ENCODE assay signal across 16 cellular contexts in genomic region chr2:119430023-119430498, GRCh38. TPM values are rescaled to one million over a fixed set of nuclear protein-coding genes. Genes with fewer than 3 reads are reported as not detected.
A peak's percentile ranks its signal among the peaks of the same experiment; 100 is the strongest.
DNase-seq lines count a peak whose midpoint lies in the region; ATAC-seq, FAIRE-seq and TF ChIP-seq lines count a peak whose summit lies in the region.
"Had no signal": no experiment of that assay in that cellular context is flagged by ENCODE, and none has a peak within 500 bp of the region (broad histone marks: within the 10 kb centered on the region; RNA-seq: fewer than 3 reads in every experiment).

No MANE protein-coding gene starts in this region.

- peaks cover 14% of the 10 kb centered on the region for H3K27me3 Mint-ChIP-seq in GM23338 (ENCODE audit: insufficient read depth, low read depth, poor library complexity)
- H3K27me3 Mint-ChIP-seq in CD4-positive, alpha-beta memory T cell: peaks cover 43 to 60% of the 10 kb centered on the region in 2 donors

- TF ChIP-seq RAD21 in GM12878 (IDR thresholded peaks at IDR 0.05; ENCODE audit: insufficient read depth, low read depth, low read length): no peak

- H2AFZ ChIP-seq in GM23338: no peak overlapping the region
- no peak overlapping the region for H2AFZ ChIP-seq in GM12878 (ENCODE audit: control insufficient read depth, low read depth, low read length)

- H3K36me3 Mint-ChIP-seq in GM23338 (ENCODE audit: low read depth): no peaks in the 10 kb centered on the region
- H3K36me3 Mint-ChIP-seq in CD4-positive, alpha-beta memory T cell: no peaks in the 10 kb centered on the region

- no peak for TF ChIP-seq EP300 in GM12878 (IDR thresholded peaks at IDR 0.05; ENCODE audit: borderline replicate concordance in 1 of 2, control insufficient read depth in 1 of 2, low read depth in 2 of 2, low read length in 2 of 2)
- TF ChIP-seq EP300 in stomach (IDR thresholded peaks at IDR 0.05): no peak

- H3K9ac ChIP-seq in GM12878 (ENCODE audit: control insufficient read depth, insufficient read depth, low read length): no peak overlapping the region

- H3K4me2 ChIP-seq in GM23338 (0 out of 2 replicates have a peak overlapping the region, but pooled peaks have one; percentile 87), GM12878 (ENCODE audit: control insufficient read depth, insufficient read depth) (no peak overlapping the region)

- H3F3A ChIP-seq in GM23338 (replicated peaks; ENCODE audit: low read depth): 0 out of 2 replicates have a peak, but pooled peaks cover 7% of the 10 kb centered on the region

- no peak for TF ChIP-seq CTCF in GM23338 (conservative IDR thresholded peaks at IDR 0.05; ENCODE audit: low read depth in 2 of 2)
- TF ChIP-seq CTCF in GM12878 (IDR thresholded peaks at IDR 0.05 in 2 of 3, conservative IDR thresholded peaks at IDR 0.05 in 1 of 3; ENCODE audit: control insufficient read depth in 2 of 3, extremely low read depth in 1 of 3, insufficient read depth in 1 of 3, low read depth in 3 of 3, low read length in 3 of 3): no peak
- TF ChIP-seq CTCF in stomach (IDR thresholded peaks at IDR 0.05): no peak

- no peaks in the 10 kb centered on the region; the same call in 2 of the 3 replicates for H3K9me3 Mint-ChIP-seq in GM23338
- H3K9me3 Mint-ChIP-seq in CD4-positive, alpha-beta memory T cell: no peaks in the 10 kb centered on the region
- H3K9me3 Mint-ChIP-seq: activated T-cell treated with anti-CD3 and anti-CD28 coated beads, Interleukin-2, amount 50 U/mL, for 24 hours had no signal

- H3K79me2 ChIP-seq in GM23338 (replicated peaks; ENCODE audit: insufficient read depth): peaks cover 28% of the 10 kb centered on the region
- no peaks in the 10 kb centered on the region for H3K79me2 ChIP-seq in GM12878 (ENCODE audit: control insufficient read depth, insufficient read depth, low read length)

- intact Hi-C loops in GM12878 (cut with micrococcal nuclease; ENCODE audit: unreplicated experiment) (no loop called here), stomach (cut with DNase I; ENCODE audit: low total_unique reads) (no loop called here)
- intact Hi-C loops in CD4-positive, alpha-beta memory T cell (cut with micrococcal nuclease): no loop called here

- in situ Hi-C loops in GM12878 (cut with MboI): no loop called here

- H3K9me3 ChIP-seq in GM12878 (replicated peaks; ENCODE audit: control insufficient read depth, insufficient read depth, low read length): no peaks in the 10 kb centered on the region
- H3K9me3 ChIP-seq in stomach: no peaks in the 10 kb centered on the region
- H3K9me3 ChIP-seq in CD4-positive, alpha-beta memory T cell (ENCODE audit: control insufficient read depth in 1 of 2, low read length in 2 of 2): no peaks in the 10 kb centered on the region
- H3K9me3 ChIP-seq: tibial artery had no signal

- CTCF ChIA-PET in GM12878 (lab: Yijun Ruan, JAX): interaction anchor here (0.8 to 1.7 kb wide), 7 partner anchors 14 to 51 kb away, joined by 3 to 9 read pairs (median 5); no protein-coding TSS in a partner anchor
- CTCF ChIA-PET in CD4-positive, alpha-beta memory T cell (lab: Charles Lee; ENCODE audit: partially characterized antibody): no interaction called here

- H3K36me3 ChIP-seq in GM23338 (ENCODE audit: insufficient read depth) (no peaks in the 10 kb centered on the region), GM12878 (ENCODE audit: control insufficient read depth in 2 of 2, insufficient read depth in 2 of 2, low read length in 1 of 2) (no peaks in the 10 kb centered on the region), stomach (no peaks in the 10 kb centered on the region)
- no peaks in the 10 kb centered on the region for H3K36me3 ChIP-seq in CD4-positive, alpha-beta memory T cell (ENCODE audit: insufficient read depth, low read length)
- H3K36me3 ChIP-seq: tibial artery had no signal

- H3K9me2 ChIP-seq in GM23338 (ENCODE audit: insufficient read depth): no peaks in the 10 kb centered on the region

- 58% methylated on average over 5 of the region's 5 CpGs for WGBS in GM12878 (ENCODE audit: insufficient coverage, insufficient replicate concordance, low lambda C conversion rate, missing lambda C conversion rate)
- 87 to 92% (median 91%) methylated on average over 5 of the region's 5 CpGs for WGBS in stomach, 5 donors

- FAIRE-seq in GM12878 (lab: Jason Lieb, UNC): no peak
- FAIRE-seq: keratinocyte had no signal

- peaks cover 48% of the 10 kb centered on the region for H3K4me1 ChIP-seq in GM23338 (ENCODE audit: insufficient read depth)
- peaks cover 17% of the 10 kb centered on the region for H3K4me1 ChIP-seq in GM12878 (ENCODE audit: control insufficient read depth, insufficient read depth, low read length)
- peaks cover 37 to 89% (median 78%) of the 10 kb centered on the region in 4 donors for H3K4me1 ChIP-seq in stomach
- no peaks in the 10 kb centered on the region for H3K4me1 ChIP-seq in CD4-positive, alpha-beta memory T cell (ENCODE audit: insufficient read depth, low read length)

- RAD21 ChIA-PET in GM12878 (lab: Charles Lee; ENCODE audit: unreplicated experiment): interaction anchor here (1.4 to 1.9 kb wide), 3 partner anchors 13 to 548 kb away, joined by 3 to 9 read pairs (median 3); no protein-coding TSS in a partner anchor

- BruUV-seq in GM12878 (replicated peaks; lab: Mats Ljungman, UMichigan): no TSS peak

- SMC1A ChIA-PET in GM12878 (lab: Charles Lee; ENCODE audit: uncharacterized antibody, unreplicated experiment): interaction anchor here (1.2 to 3.7 kb wide), 4 partner anchors 10 to 791 kb away, joined by 3 to 23 read pairs (median 4); no protein-coding TSS in a partner anchor

- H3K27ac ChIP-seq in GM23338 (ENCODE audit: low read depth): peak overlapping the region; percentile 55; the same call in 1 of the 2 replicates
- no peak overlapping the region for H3K27ac ChIP-seq in GM12878 (ENCODE audit: control insufficient read depth, insufficient read depth)
- peak overlapping the region; percentile 11 to 91 (median 88) for H3K27ac ChIP-seq in stomach
- no peak overlapping the region for H3K27ac ChIP-seq in CD4-positive, alpha-beta memory T cell (ENCODE audit: low read depth, low read length)
- H3K27ac ChIP-seq: tibial artery had no signal

- H4K20me1 ChIP-seq in GM23338 (replicated peaks; ENCODE audit: insufficient read depth) (no peaks in the 10 kb centered on the region), GM12878 (ENCODE audit: control insufficient read depth, insufficient read depth) (no peaks in the 10 kb centered on the region)

- ATAC-seq in GM23338 (no peak), GM12878 (no peak)

- TF ChIP-seq POLR2A in GM12878 (IDR thresholded peaks at IDR 0.05; ENCODE audit: low read depth, low read length) (no peak), stomach (IDR thresholded peaks at IDR 0.05) (no peak)

- H3K27me3 ChIP-seq in GM23338 (ENCODE audit: insufficient read depth) (0 out of 2 replicates have a peak, but pooled peaks cover 9% of the 10 kb centered on the region), GM12878 (replicated peaks in 1 of 2; ENCODE audit: control insufficient read depth in 2 of 2, insufficient read depth in 2 of 2, low read length in 1 of 2) (peaks cover 0 to 5% of the 10 kb centered on the region in 2 experiments; a peak in 2 of 4 replicates), stomach (peaks cover 0 to 24% (median 0%) of the 10 kb centered on the region in 3 donors)
- peaks cover 8% of the 10 kb centered on the region for H3K27me3 ChIP-seq in CD4-positive, alpha-beta memory T cell (ENCODE audit: insufficient read depth, low read length)
- H3K27me3 ChIP-seq: tibial artery had no signal

- H3K4me3 ChIP-seq in GM23338: no peak overlapping the region
- no peak overlapping the region for H3K4me3 ChIP-seq in GM12878
- no peak overlapping the region for H3K4me3 ChIP-seq in stomach
- no peak overlapping the region for H3K4me3 ChIP-seq in CD4-positive, alpha-beta memory T cell (ENCODE audit: low read length in 2 of 2)
- H3K4me3 ChIP-seq: tibial artery had no signal

- no peak overlapping the region for H3K27ac Mint-ChIP-seq in GM23338
- H3K27ac Mint-ChIP-seq in CD4-positive, alpha-beta memory T cell: no peak overlapping the region
- H3K27ac Mint-ChIP-seq: activated T-cell treated with anti-CD3 and anti-CD28 coated beads, Interleukin-2, amount 50 U/mL, for 24 hours had no signal

- peak overlapping the region; percentile 71; the same call in 1 of the 3 replicates for H3K4me3 Mint-ChIP-seq in GM23338
- peak overlapping the region in 3 of 8 donors; percentile 12 to 51 (median 44) for H3K4me3 Mint-ChIP-seq in CD4-positive, alpha-beta memory T cell
- H3K4me3 Mint-ChIP-seq: activated T-cell treated with anti-CD3 and anti-CD28 coated beads, Interleukin-2, amount 50 U/mL, for 24 hours had no signal

- POLR2A ChIA-PET in GM12878 (lab: Charles Lee): interaction anchor here (1.1 kb wide), 1 partner anchor 50 kb away, joined by 3 read pairs; no protein-coding TSS in a partner anchor
- POLR2A ChIA-PET in CD4-positive, alpha-beta memory T cell (lab: Charles Lee; ENCODE audit: partially characterized antibody): no interaction called here

- DNase-seq in GM23338 (ENCODE audit: low spot score) (no peak), GM12878 (ENCODE audit: low read depth, low spot score) (no peak), mesenteric fat pad (ENCODE audit: low spot score) (peak; percentile 83), stomach (no peak), T1000 (lab: John Stamatoyannopoulos, UW) (no peak), foreskin melanocyte (no peak)
- DNase-seq in CD4-positive, alpha-beta memory T cell: no peak
- DNase-seq: activated CD4-positive, alpha-beta T cell treated with anti-CD3 and anti-CD28 coated beads for 4 hours; activated T-cell treated with anti-CD3 and anti-CD28 coated beads, Interleukin-2, amount 50 U/mL, for 24 hours; cerebellar nuclear complex; GOT3; NCI-H1417 had no signal

- H3K4me1 Mint-ChIP-seq in GM23338: peaks cover 54% of the 10 kb centered on the region
- peaks cover 2 to 8% (median 5%) of the 10 kb centered on the region in 4 donors for H3K4me1 Mint-ChIP-seq in CD4-positive, alpha-beta memory T cell

RNA-seq across cellular contexts. Expression of gene TMEM37, which starts 1.6 kb away (rescaled TPM):
- total RNA-seq in GM23338 (2014; rRNA removed; shearing (Covaris generic)): 7.2 and 8.8 TPM in 2 replicates
- polyA plus RNA-seq in GM23338 (2016; fragmentation: Nextera tagmentation; extraction: Ambion mirVana) (8.3 and 8.6 TPM in 2 replicates), GM12878 (2011; rRNA removed) (0.32 and 0.67 TPM in 2 replicates), GM12878 (2014; fragmentation: Illumina TruSeq; extraction: Trizol) (0.10 and 0.16 TPM in 2 replicates), GM12878 (2014; fragmentation: Nextera tagmentation; extraction: Ambion mirVana) (under 1 TPM in 1 of 2 experiments, not detected in 1; 0.07 TPM), GM12878 (2014; rRNA removed) (0.20 and 0.24 TPM in 2 replicates), GM12878 (2016; fragmentation: Nextera tagmentation; extraction: Ambion mirVana) (not detected), stomach (10 to 100 TPM in 2 of 3 donors, 1 to 10 TPM in 1; 6.7 to 16.4 (median 12.7) TPM)
- 1.6 and 1.9 TPM in 2 replicates for total RNA-seq in GM12878 (2013; cell fraction: nucleolus; rRNA removed)
- total RNA-seq in GM12878 (2014; rRNA removed) (0.28 TPM in 1 of 2 replicates, not detected in the other), GM12878 (2014; rRNA removed; fragmentation: Illumina TruSeq; extraction: Trizol) (0.09 TPM in 1 of 2 replicates, not detected in the other), GM12878 (2021) (0.16 and 0.44 TPM in 2 replicates), mesenteric fat pad (56.4 TPM), stomach (10 to 100 TPM in 3 of 5 donors, 1 to 10 TPM in 1, not detected in 1; 5.7 to 27.8 (median 18.9) TPM)
- not detected for polyA plus RNA-seq in GM12878 (2011; ENCODE audit: low read depth)
- 0.45 and 0.70 TPM in 2 replicates for polyA plus RNA-seq in GM12878 (2011; cell fraction: cytosol; rRNA removed)
- 1.2 and 1.3 TPM in 2 replicates for polyA plus RNA-seq in GM12878 (2011; cell fraction: nucleus; rRNA removed)
- 0.23 and 0.25 TPM in 2 replicates for polyA plus RNA-seq in GM12878 (2012)
- polyA minus RNA-seq in GM12878 (2011; rRNA and poly(A)+ RNA removed): 0.51 and 0.88 TPM in 2 replicates
- 0.67 TPM in 1 of 2 replicates, not detected in the other for polyA minus RNA-seq in GM12878 (2011; cell fraction: cytosol; rRNA and poly(A)+ RNA removed)
- polyA minus RNA-seq in GM12878 (2011; cell fraction: nucleus; rRNA and poly(A)+ RNA removed): 0.24 and 0.67 TPM in 2 replicates
- total RNA-seq in CD4-positive, alpha-beta memory T cell: under 1 TPM in 1 of 2 experiments, not detected in 1; 0.44 TPM
- not detected for polyA plus RNA-seq in CD4-positive, alpha-beta memory T cell
- total RNA-seq: Daoy; T-helper 2 cell treated with Interferon-gamma antibody and Interleukin-4, amounts not matched to agents 100 ng/mL and 5 ng/mL, for 36 hours had no signal

Comparison
In these comparisons a context has a peak if more than half of its experiments do, and no peak if none do; other contexts are left out.
1. H3K27ac ChIP-seq: peak in GM23338 (single experiment) and stomach (5 of 5); none in GM12878 (single experiment) and CD4-positive, alpha-beta memory T cell (single experiment).